Comparison of ENCODE assay signal across 19 cellular contexts in genomic region chr18:54100466-54100865, GRCh38.
"Had no signal": no experiment of that assay in that cellular context is flagged by ENCODE, and none has a peak within 500 bp of the region (broad histone marks: within the 10 kb centered on the region; RNA-seq: fewer than 3 reads in every experiment).

No MANE protein-coding gene starts in this region.

- H3K4me3 ChIP-seq: colonic mucosa, esophagus muscularis mucosa, gastrocnemius medialis, heart right ventricle, left lung, lower lobe of right lung had no signal

- H3K4me1 ChIP-seq: colonic mucosa, esophagus muscularis mucosa, gastrocnemius medialis, heart right ventricle, left lung, lower lobe of right lung had no signal

- ATAC-seq: gastrocnemius medialis; heart right ventricle; left cardiac atrium; left lung; left ventricle myocardium superior; lower lobe of right lung; naive thymus-derived CD4-positive, alpha-beta T cell had no signal

- H3K9me3 ChIP-seq: colonic mucosa, esophagus muscularis mucosa, gastrocnemius medialis, lower lobe of right lung had no signal

- H3K27ac ChIP-seq: colonic mucosa, esophagus muscularis mucosa, gastrocnemius medialis, heart right ventricle, left lung, lower lobe of right lung had no signal

- H3K36me3 ChIP-seq: colonic mucosa, esophagus muscularis mucosa, gastrocnemius medialis, heart right ventricle, left lung, lower lobe of right lung had no signal

- H3K36me3 Mint-ChIP-seq: mesothelial cell of epicardium had no signal

- H3K4me3 Mint-ChIP-seq: dendritic cell treated with granulocyte-macrophage colony-stimulating factor and Interleukin-4, amounts not matched to agents 40 ng/mL and 50 ng/mL, for 4 days; mesothelial cell of epicardium; naive thymus-derived CD4-positive, alpha-beta T cell had no signal

- H3K27ac Mint-ChIP-seq: dendritic cell treated with granulocyte-macrophage colony-stimulating factor and Interleukin-4, amounts not matched to agents 40 ng/mL and 50 ng/mL, for 4 days; mesothelial cell of epicardium; naive thymus-derived CD4-positive, alpha-beta T cell had no signal

- H3K4me1 Mint-ChIP-seq: mesothelial cell of epicardium had no signal

- H3K9me3 Mint-ChIP-seq: mesothelial cell of epicardium had no signal

- H3K27me3 ChIP-seq: colonic mucosa, esophagus muscularis mucosa, gastrocnemius medialis, left lung had no signal

- DNase-seq: colonic mucosa; cortex of kidney; effector CD4-positive, alpha-beta T cell; effector memory CD4-positive, alpha-beta T cell; foreskin fibroblast; foreskin melanocyte; gastrocnemius medialis; head of caudate nucleus; heart right ventricle; hippocampal formation; left cardiac atrium; left lung; left ventricle myocardium superior; lower lobe of right lung; mesenchymal stem cell; naive thymus-derived CD4-positive, alpha-beta T cell had no signal
